1 cellular context compared by ENCODE assay signal in genomic region chrX:21929209-21929608, GRCh38.
TF ChIP-seq lines count a peak whose summit lies in the region.

No MANE protein-coding gene starts in this region.

TF ChIP-seq in IMR-90, 13 proteins besides CTCF, POLR2A, EP300 and RAD21:
- TF ChIP-seq CEBPB (IDR thresholded peaks at IDR 0.05; ENCODE audit: low read depth, low read length) (peak; percentile 95), RFX5 (IDR thresholded peaks at IDR 0.05; ENCODE audit: low read depth, low read length) (no peak)
TF ChIP-seq in IMR-90: peak in this region for 1.
